In genomic region chr6:5442946-5443345, GRCh38 we compare ENCODE assay signal across 18 cellular contexts.
"Had no signal": no experiment of that assay in that cellular context is flagged by ENCODE, and none has a peak within 500 bp of the region (broad histone marks: within the 10 kb centered on the region; RNA-seq: fewer than 3 reads in every experiment).

No MANE protein-coding gene starts in this region.

- DNase-seq: Karpas-422; KG1; MG63; NCI-H1436; NCI-H187; NCI-H2081; NCI-H2107; NCI-H2227 treated with DMSO at 0.1 percent for 48 hours; NCI-H524; NCI-H526 treated with DMSO at 0.1 percent for 48 hours; NCI-H748 treated with DMSO at 0.1 percent for 48 hours; NK-92 treated with Interleukin-12 subunit alpha and Interleukin-12 subunit beta, amount 100 ng/mL, for 24 hours; PC-9; Peyer's patch; SHP77 treated with DMSO at 0.1 percent for 48 hours; SJCRH30 had no signal

- H3K4me1 ChIP-seq: Peyer's patch, SJCRH30 had no signal

- H3K4me3 ChIP-seq: MG63, PC-9, Peyer's patch, SJCRH30 had no signal

- H3K27ac ChIP-seq: PC-9, Peyer's patch, SJCRH30 had no signal

- H3K9me3 ChIP-seq: MG63, Peyer's patch, SJCRH30 had no signal

- H3K36me3 ChIP-seq: MG63, Peyer's patch, SJCRH30 had no signal

- ATAC-seq: Right ventricle myocardium inferior, SK-N-SH treated with all-trans-retinoic acid at 6 μM for 48 hours had no signal

- H3K27me3 ChIP-seq: MG63, Peyer's patch, SJCRH30 had no signal

- H2AFZ ChIP-seq: PC-9 had no signal

- H3K4me2 ChIP-seq: PC-9 had no signal
